Comparison of ENCODE assay signal across 13 cellular contexts in genomic region chr14:40694026-40694425, GRCh38.
DNase-seq lines count a peak whose midpoint lies in the region; ATAC-seq and TF ChIP-seq lines count a peak whose summit lies in the region.
"Had no signal": no experiment of that assay in that cellular context is flagged by ENCODE, and none has a peak within 500 bp of the region (broad histone marks: within the 10 kb centered on the region; RNA-seq: fewer than 3 reads in every experiment).

No MANE protein-coding gene starts in this region.

- no peaks in the 10 kb centered on the region for H4K20me1 ChIP-seq in SU-DHL-6 (ENCODE audit: low read depth, low read length)
- H4K20me1 ChIP-seq: BLaER1 had no signal

- H3F3A ChIP-seq in SU-DHL-6 (ENCODE audit: insufficient read depth): no peaks in the 10 kb centered on the region

- peak overlapping the region; percentile 3 for H3K4ac ChIP-seq in mesendoderm (ENCODE audit: low read depth, low read length)

- DNase-seq in HS-5 (ENCODE audit: low read depth) (peak; percentile 15), fibroblast of mammary gland (ENCODE audit: low read depth) (peak; percentile 27), mesendoderm (no peak), AG08396 (ENCODE audit: low spot score) (no peak), HK-2 (ENCODE audit: unreplicated experiment) (no peak)
- DNase-seq: AML-193, Calu3, DMS 273 treated with DMSO at 0.1 percent for 48 hours, H7 had no signal

- peak overlapping the region; percentile 23 for H2BK120ac ChIP-seq in mesendoderm (ENCODE audit: low read depth, low read length)

- no peak overlapping the region for H3K23ac ChIP-seq in mesendoderm (ENCODE audit: low read length)

- no peaks in the 10 kb centered on the region for H3K27me3 ChIP-seq in SU-DHL-6 (ENCODE audit: low read length)
- no peaks in the 10 kb centered on the region for H3K27me3 ChIP-seq in mesendoderm (ENCODE audit: insufficient read depth, low read length, poor library complexity)
- H3K27me3 ChIP-seq: BLaER1 had no signal

- no peak overlapping the region for H2BK15ac ChIP-seq in mesendoderm (replicated peaks; ENCODE audit: low read depth)

- peak overlapping the region; percentile 30 for H3K18ac ChIP-seq in mesendoderm (ENCODE audit: low read length)

- no peaks in the 10 kb centered on the region for H3K79me1 ChIP-seq in mesendoderm (ENCODE audit: low read length)

- no peak overlapping the region for H3K56ac ChIP-seq in mesendoderm (ENCODE audit: low read length)

- peaks cover 4% of the 10 kb centered on the region for H3K4me1 ChIP-seq in mesendoderm (ENCODE audit: control insufficient read depth, low read depth, low read length)
- H3K4me1 ChIP-seq: A549, BLaER1 had no signal

- no peaks in the 10 kb centered on the region for H3K9me2 ChIP-seq in SU-DHL-6 (replicated peaks; ENCODE audit: insufficient read depth, low read length)

- no peaks in the 10 kb centered on the region for H3K9me3 ChIP-seq in SU-DHL-6 (ENCODE audit: insufficient read depth, low read length)
- H3K9me3 ChIP-seq: A549, BLaER1 had no signal

- no peaks in the 10 kb centered on the region for H3K36me3 ChIP-seq in SU-DHL-6 (ENCODE audit: low read length)
- no peaks in the 10 kb centered on the region for H3K36me3 ChIP-seq in mesendoderm (ENCODE audit: control insufficient read depth, insufficient read depth, low read length)
- H3K36me3 ChIP-seq: BLaER1 had no signal

- H2AFZ ChIP-seq in SU-DHL-6 (ENCODE audit: low read depth, low read length, severe bottlenecking): peak overlapping the region; percentile 15

- H2BK5ac ChIP-seq in mesendoderm (ENCODE audit: low read length): no peak overlapping the region

- no CpG with 5 or more reads among the region's 3 CpGs for WGBS in mesendoderm (ENCODE audit: extremely low coverage, insufficient coverage, low lambda C conversion rate)

- no peak overlapping the region for H3K4me3 ChIP-seq in SU-DHL-6 (ENCODE audit: insufficient read depth, low read length, poor library complexity, severe bottlenecking)
- no peak overlapping the region for H3K4me3 ChIP-seq in fibroblast of mammary gland (ENCODE audit: control insufficient read depth, low read depth, low read length)
- H3K4me3 ChIP-seq in mesendoderm (ENCODE audit: low read length): no peak overlapping the region
- H3K4me3 ChIP-seq: A549, BLaER1 had no signal

- H3K27ac ChIP-seq in SU-DHL-6 (ENCODE audit: low read depth, low read length) (no peak overlapping the region), mesendoderm (ENCODE audit: low read depth, low read length) (no peak overlapping the region)
- H3K27ac ChIP-seq: A549, BLaER1 had no signal

- no peak overlapping the region for H2AK5ac ChIP-seq in mesendoderm (ENCODE audit: low read length)

- no peaks in the 10 kb centered on the region for H3K79me2 ChIP-seq in SU-DHL-6 (ENCODE audit: insufficient read depth, low read length)
- H3K79me2 ChIP-seq in mesendoderm (ENCODE audit: control insufficient read depth, insufficient read depth, low read length): no peaks in the 10 kb centered on the region

- ATAC-seq in HG02970 (IDR thresholded peaks at IDR 0.05; ENCODE audit: low FRiP score, unreplicated experiment): no peak
- ATAC-seq: A549 had no signal

- H4K8ac ChIP-seq in mesendoderm (ENCODE audit: low read depth, low read length): no peak overlapping the region

- no peak overlapping the region for H3K9ac ChIP-seq in SU-DHL-6 (ENCODE audit: low read length)
- no peak overlapping the region for H3K9ac ChIP-seq in mesendoderm (ENCODE audit: low read length)
- H3K9ac ChIP-seq: BLaER1 had no signal

- no peak overlapping the region for H4K5ac ChIP-seq in mesendoderm (ENCODE audit: low read length)

- H3K4me2 ChIP-seq in SU-DHL-6 (ENCODE audit: low read depth, low read length, poor library complexity, severe bottlenecking) (no peak overlapping the region), mesendoderm (ENCODE audit: low read length) (no peak overlapping the region)
- H3K4me2 ChIP-seq: A549, BLaER1 had no signal

- TF ChIP-seq CTCF in SU-DHL-6 (IDR thresholded peaks at IDR 0.05; ENCODE audit: insufficient read depth, low read length, poor library complexity, severe bottlenecking) (no peak), fibroblast of mammary gland (conservative IDR thresholded peaks at IDR 0.05; ENCODE audit: control insufficient read depth, insufficient read depth, low read depth, low read length) (no peak)

Comparison
In these comparisons a context has a peak if more than half of its experiments do, and no peak if none do; other contexts are left out.
1. DNase-seq: peak in HS-5 (single experiment) and fibroblast of mammary gland (single experiment); none in mesendoderm (single experiment), AG08396 (single experiment) and HK-2 (single experiment).